Comparison of ENCODE assay signal across 30 cellular contexts in the genomic region with DNA sequence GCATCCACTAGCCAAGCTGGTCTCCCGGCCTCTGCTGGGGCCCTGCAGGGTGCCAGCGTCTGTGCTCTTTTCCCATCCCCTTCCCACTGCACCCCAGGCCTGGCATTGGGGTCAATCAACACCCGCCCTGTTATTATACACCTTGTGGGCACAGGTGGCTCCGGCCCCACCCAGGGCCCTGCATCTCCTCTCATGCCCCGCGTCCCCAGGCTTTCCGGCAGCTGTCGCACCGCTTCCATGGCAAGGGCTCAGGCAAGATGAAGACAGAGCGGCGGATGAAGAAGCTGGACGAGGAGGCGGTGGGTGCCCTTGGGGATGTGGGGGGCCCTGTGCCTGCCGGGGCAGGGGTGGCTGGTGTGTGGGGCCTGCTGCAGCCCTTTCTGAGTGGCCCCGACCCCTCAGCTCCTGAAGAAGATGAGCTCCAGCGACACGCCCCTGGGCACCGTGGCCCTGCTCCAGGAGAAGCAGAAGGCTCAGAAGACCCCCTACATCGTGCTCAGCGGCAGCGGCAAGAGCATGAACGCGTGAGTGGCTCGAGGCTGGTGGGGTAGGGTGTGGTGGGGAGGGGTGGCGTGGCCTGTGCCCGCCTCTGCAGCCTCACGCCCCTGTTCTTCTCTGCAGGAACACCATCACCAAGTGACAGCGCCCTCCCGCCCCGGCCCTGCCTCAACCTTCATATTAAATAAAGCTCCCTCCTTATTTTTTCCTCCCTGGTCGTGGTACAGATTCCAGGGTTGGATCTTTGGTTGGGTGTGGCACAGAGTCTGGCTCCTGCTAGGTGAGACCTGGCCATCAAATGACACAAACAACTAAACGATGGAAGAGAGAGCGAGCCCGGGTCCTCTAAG. TPM values are rescaled to one million over a fixed set of nuclear protein-coding genes. Genes with fewer than 3 reads are reported as not detected.
"Had no signal": no experiment of that assay in that cellular context is flagged by ENCODE, and none has a peak within 500 bp of the region (broad histone marks: within the 10 kb centered on the region; RNA-seq: fewer than 3 reads in every experiment).

No MANE protein-coding gene starts in this region.

- H3K27me3 Mint-ChIP-seq: activated CD8-positive, alpha-beta T cell treated with anti-CD3 and anti-CD28 coated beads for 36 hours; activated naive CD8-positive, alpha-beta T cell; IgD-negative memory B cell had no signal

- H3K4me2 ChIP-seq: KMS-11 had no signal

- H3K9me3 Mint-ChIP-seq: activated CD8-positive, alpha-beta T cell treated with anti-CD3 and anti-CD28 coated beads for 36 hours; activated T-cell treated with anti-CD3 and anti-CD28 coated beads, Interleukin-2, amount 50 U/mL, for 4 hours; activated T-helper 2 cell treated with anti-CD3 and anti-CD28 coated beads, Interferon-gamma antibody, Interleukin-2, Interleukin-4, amounts not matched to agents 10 μg/mL and 5 μg/mL and 100 μg/mL, durations not matched to agents 14 hours and 24 hours and 36 hours; IgD-negative memory B cell; T-helper 2 cell treated with Interferon-gamma antibody and Interleukin-4, amounts not matched to agents 5 μg/mL and 100 μg/mL, for 36 hours had no signal

- ATAC-seq: activated CD4-positive, CD25-positive, alpha-beta regulatory T cell treated with anti-CD3 and anti-CD28 coated beads, Interleukin-2, amount 50 U/mL, for 24 hours; activated CD8-positive, alpha-beta T cell treated with anti-CD3 and anti-CD28 coated beads for 36 hours; activated T-cell treated with anti-CD3 and anti-CD28 coated beads, Interleukin-2, amount 50 U/mL, for 4 hours; Right ventricle myocardium inferior had no signal

- H3K27ac ChIP-seq: brain microvascular endothelial cell, cardiac muscle cell, KMS-11, SK-N-MC had no signal

- H3K9ac ChIP-seq: KMS-11 had no signal

- H3K4me3 Mint-ChIP-seq: activated CD8-positive, alpha-beta T cell treated with anti-CD3 and anti-CD28 coated beads for 36 hours; activated naive CD8-positive, alpha-beta T cell; activated T-cell treated with anti-CD3 and anti-CD28 coated beads, Interleukin-2, amount 50 U/mL, for 4 hours; IgD-negative memory B cell; T-helper 2 cell treated with Interferon-gamma antibody and Interleukin-4, amounts not matched to agents 5 μg/mL and 100 μg/mL, for 36 hours had no signal

- H3K27me3 ChIP-seq: brain microvascular endothelial cell, cardiac muscle cell, MG63 had no signal

- DNase-seq: activated CD4-positive, alpha-beta T cell treated with anti-CD3 and anti-CD28 coated beads for 4 hours; activated CD8-positive, alpha-beta memory T cell treated with anti-CD3 and anti-CD28 coated beads, Interleukin-2, amount 50 U/mL, for 48 hours; activated CD8-positive, alpha-beta T cell treated with anti-CD3 and anti-CD28 coated beads for 36 hours; activated gamma-delta T cell treated with Interleukin-2 at 50 U/mL for 16 hours; activated T-cell treated with anti-CD3 and anti-CD28 coated beads, Interleukin-2, amount 50 U/mL, for 4 hours; brain microvascular endothelial cell; MG63; MV-4-11; NCI-H1092 treated with DMSO at 0.1 percent for 48 hours; NCI-H1417 treated with DMSO at 0.1 percent for 48 hours; NCI-H1694; NCI-H2029; NCI-H345; NCI-H510A; NCI-H526 treated with DMSO at 0.1 percent for 48 hours; NCI-H82; SW 1271 had no signal

- H3K9me3 ChIP-seq: MG63 had no signal

- H3K27ac Mint-ChIP-seq: activated CD8-positive, alpha-beta T cell treated with anti-CD3 and anti-CD28 coated beads for 36 hours; activated naive CD8-positive, alpha-beta T cell; activated T-helper 2 cell treated with anti-CD3 and anti-CD28 coated beads, Interferon-gamma antibody, Interleukin-2, Interleukin-4, amounts not matched to agents 10 μg/mL and 5 μg/mL and 100 μg/mL, durations not matched to agents 14 hours and 24 hours and 36 hours; T-helper 2 cell treated with Interferon-gamma antibody and Interleukin-4, amounts not matched to agents 5 μg/mL and 100 μg/mL, for 36 hours had no signal

- H3K4me3 ChIP-seq: cardiac muscle cell, MG63, SK-N-MC had no signal

RNA-seq across cellular contexts. Expression of a gene that starts 33.2 kb away (rescaled TPM):
- total RNA-seq: cardiac muscle cell, cerebellum, OCI-LY7, Right ventricle myocardium inferior had no signal
- polyA plus RNA-seq: cardiac muscle cell, IgD-negative memory B cell had no signal

RNA-seq across cellular contexts. Expression of a gene that starts 33.3 kb away (rescaled TPM):
- total RNA-seq: activated CD8-positive, alpha-beta T cell treated with anti-CD3 and anti-CD28 coated beads for 36 hours; activated T-cell treated with anti-CD3 and anti-CD28 coated beads, Interleukin-2, amount 50 U/mL, for 4 hours; activated T-helper 2 cell treated with anti-CD3 and anti-CD28 coated beads, Interferon-gamma antibody, Interleukin-2, Interleukin-4, amounts not matched to agents 10 μg/mL and 5 μg/mL and 100 μg/mL, durations not matched to agents 14 hours and 24 hours and 36 hours; cerebellum; OCI-LY7; Right ventricle myocardium inferior; RPMI7951; T-helper 1 cell treated with Interleukin-12 subunit alpha and Interleukin-12 subunit beta and Interleukin-4 antibody, amounts not matched to agents 30 ng/mL and 1 ng/mL, for 36 hours had no signal
- polyA plus RNA-seq: IgD-negative memory B cell had no signal
